ENCODE assay signal across 13 cellular contexts in genomic region chr6:15260099-15260821, GRCh38. TPM values are rescaled to one million over a fixed set of nuclear protein-coding genes. Genes with fewer than 3 reads are reported as not detected.
A peak's percentile ranks its signal among the peaks of the same experiment; 100 is the strongest.
DNase-seq lines count a peak whose midpoint lies in the region; ATAC-seq, FAIRE-seq and TF ChIP-seq lines count a peak whose summit lies in the region.
"Had no signal": no experiment of that assay in that cellular context is flagged by ENCODE, and none has a peak within 500 bp of the region (broad histone marks: within the 10 kb centered on the region; RNA-seq: fewer than 3 reads in every experiment).

No MANE protein-coding gene starts in this region.

- H3K36me3 ChIP-seq in lower lobe of right lung = no peaks in the 10 kb centered on the region
- no peaks in the 10 kb centered on the region for H3K36me3 ChIP-seq in upper lobe of right lung
- no peaks in the 10 kb centered on the region for H3K36me3 ChIP-seq in effector memory CD4-positive, alpha-beta T cell (ENCODE audit: control insufficient read depth, insufficient read depth, low read length)
- no peaks in the 10 kb centered on the region for H3K36me3 ChIP-seq in mucosa of descending colon (ENCODE audit: low read depth)

- peak overlapping the region; percentile 68 for H3K27ac Mint-ChIP-seq in activated naive CD4-positive, alpha-beta T cell treated with anti-CD3 and anti-CD28 coated beads, Interleukin-2, amount 50 U/mL, for 24 hours
- peak overlapping the region; percentile 55 for H3K27ac Mint-ChIP-seq in activated T-helper 17 cell treated with anti-CD3 and anti-CD28 coated beads, Interleukin-2, amount 50 U/mL, for 72 hours

- no peak for ATAC-seq in activated T-helper 17 cell treated with anti-CD3 and anti-CD28 coated beads, Interleukin-2, amount 50 U/mL, for 72 hours (replicated peaks)
- peak; percentile 24 to 65 for ATAC-seq in lower lobe of right lung
- ATAC-seq in upper lobe of right lung = peak; percentile 45
- no peak for ATAC-seq in mucosa of descending colon

- DNase-seq in activated naive CD4-positive, alpha-beta T cell treated with anti-CD3 and anti-CD28 coated beads, Interleukin-2, amount 50 U/mL, for 16 hours = no peak
- DNase-seq in lower lobe of right lung (no peak), upper lobe of right lung (no peak), GM19239 (ENCODE audit: insufficient read length, low spot score) (no peak), mucosa of descending colon (no peak)
- DNase-seq in effector memory CD4-positive, alpha-beta T cell = no peak
- DNase-seq: COR-L47, GOT3, NCI-H2029, Right ventricle myocardium superior had no signal

- TF ChIP-seq CTCF in lower lobe of right lung (IDR thresholded peaks at IDR 0.05) (no peak), upper lobe of right lung (IDR thresholded peaks at IDR 0.05) (no peak), mucosa of descending colon (IDR thresholded peaks at IDR 0.05) (no peak)

- H3K27me3 Mint-ChIP-seq in activated naive CD4-positive, alpha-beta T cell treated with anti-CD3 and anti-CD28 coated beads, Interleukin-2, amount 50 U/mL, for 24 hours = no peaks in the 10 kb centered on the region
- no peaks in the 10 kb centered on the region for H3K27me3 Mint-ChIP-seq in activated T-helper 17 cell treated with anti-CD3 and anti-CD28 coated beads, Interleukin-2, amount 50 U/mL, for 72 hours

- no peak for FAIRE-seq in GM19239 (lab: Jason Lieb, UNC)

- H3K36me3 Mint-ChIP-seq in activated naive CD4-positive, alpha-beta T cell treated with anti-CD3 and anti-CD28 coated beads, Interleukin-2, amount 50 U/mL, for 24 hours = peaks cover 10% of the 10 kb centered on the region
- H3K36me3 Mint-ChIP-seq in activated T-helper 17 cell treated with anti-CD3 and anti-CD28 coated beads, Interleukin-2, amount 50 U/mL, for 72 hours (ENCODE audit: low read depth) = peaks cover 98% of the 10 kb centered on the region

- H3K27me3 ChIP-seq in lower lobe of right lung (ENCODE audit: low read depth) (no peaks in the 10 kb centered on the region), upper lobe of right lung (no peaks in the 10 kb centered on the region)
- no peaks in the 10 kb centered on the region for H3K27me3 ChIP-seq in effector memory CD4-positive, alpha-beta T cell (replicated peaks; ENCODE audit: control insufficient read depth, insufficient read depth, low read length, poor library complexity, severe bottlenecking)

- H3K4me1 ChIP-seq in lower lobe of right lung (peaks cover 63% of the 10 kb centered on the region), upper lobe of right lung (peaks cover 47% of the 10 kb centered on the region), mucosa of descending colon (ENCODE audit: low read depth) (peaks cover 23% of the 10 kb centered on the region)
- H3K4me1 ChIP-seq in effector memory CD4-positive, alpha-beta T cell (ENCODE audit: control insufficient read depth, insufficient read depth, low read length, poor library complexity, severe bottlenecking) = peaks cover 34% of the 10 kb centered on the region

- H3K4me3 Mint-ChIP-seq in activated naive CD4-positive, alpha-beta T cell treated with anti-CD3 and anti-CD28 coated beads, Interleukin-2, amount 50 U/mL, for 24 hours = peak overlapping the region; percentile 56
- H3K4me3 Mint-ChIP-seq in activated T-helper 17 cell treated with anti-CD3 and anti-CD28 coated beads, Interleukin-2, amount 50 U/mL, for 72 hours = peak overlapping the region; percentile 96

- H3K9me3 Mint-ChIP-seq in activated naive CD4-positive, alpha-beta T cell treated with anti-CD3 and anti-CD28 coated beads, Interleukin-2, amount 50 U/mL, for 24 hours = no peaks in the 10 kb centered on the region
- H3K9me3 Mint-ChIP-seq in activated T-helper 17 cell treated with anti-CD3 and anti-CD28 coated beads, Interleukin-2, amount 50 U/mL, for 72 hours = no peaks in the 10 kb centered on the region

- H3K4me3 ChIP-seq in lower lobe of right lung (no peak overlapping the region), upper lobe of right lung (no peak overlapping the region), mucosa of descending colon (no peak overlapping the region)
- H3K4me3 ChIP-seq in effector memory CD4-positive, alpha-beta T cell (ENCODE audit: insufficient read depth, low read depth, low read length, poor library complexity, severe bottlenecking) = no peak overlapping the region

- no peaks in the 10 kb centered on the region for H3K9me3 ChIP-seq in lower lobe of right lung
- no peaks in the 10 kb centered on the region for H3K9me3 ChIP-seq in upper lobe of right lung
- H3K9me3 ChIP-seq in effector memory CD4-positive, alpha-beta T cell (ENCODE audit: control insufficient read depth, low read length) = no peaks in the 10 kb centered on the region
- H3K9me3 ChIP-seq in mucosa of descending colon = no peaks in the 10 kb centered on the region

- H3K27ac ChIP-seq in lower lobe of right lung (no peak overlapping the region), upper lobe of right lung (no peak overlapping the region)
- no peak overlapping the region for H3K27ac ChIP-seq in effector memory CD4-positive, alpha-beta T cell (ENCODE audit: insufficient read depth, low read length, poor library complexity, severe bottlenecking)
- H3K27ac ChIP-seq: HL-60 had no signal

- intact Hi-C loops in lower lobe of right lung (cut with DNase I) (no loop called here), upper lobe of right lung (cut with DNase I) (no loop called here), mucosa of descending colon (cut with DNase I, micrococcal nuclease) (no loop called here)

- peaks cover 96% of the 10 kb centered on the region for H3K4me1 Mint-ChIP-seq in activated naive CD4-positive, alpha-beta T cell treated with anti-CD3 and anti-CD28 coated beads, Interleukin-2, amount 50 U/mL, for 24 hours
- peaks cover 76% of the 10 kb centered on the region for H3K4me1 Mint-ChIP-seq in activated T-helper 17 cell treated with anti-CD3 and anti-CD28 coated beads, Interleukin-2, amount 50 U/mL, for 72 hours

RNA-seq across cellular contexts. Expression of gene JARID2, which starts 14.4 kb away (rescaled TPM):
- total RNA-seq in activated T-helper 17 cell treated with anti-CD3 and anti-CD28 coated beads, Interleukin-2, amount 50 U/mL, for 72 hours = 10 to 100 TPM; 20.7 to 50.3 TPM
- total RNA-seq in lower lobe of right lung (16.0 TPM), upper lobe of right lung (15.1 TPM), mucosa of descending colon (10 to 100 TPM; 10.6 to 11.8 (median 11.4) TPM)

Comparison
In these comparisons a context has a peak if more than half of its experiments do, and no peak if none do; other contexts are left out.
1. ATAC-seq: peak in lower lobe of right lung (2 of 2) and upper lobe of right lung (single experiment); none in activated T-helper 17 cell treated with anti-CD3 and anti-CD28 coated beads, Interleukin-2, amount 50 U/mL, for 72 hours (single experiment) and mucosa of descending colon (single experiment).